In the genomic region with DNA sequence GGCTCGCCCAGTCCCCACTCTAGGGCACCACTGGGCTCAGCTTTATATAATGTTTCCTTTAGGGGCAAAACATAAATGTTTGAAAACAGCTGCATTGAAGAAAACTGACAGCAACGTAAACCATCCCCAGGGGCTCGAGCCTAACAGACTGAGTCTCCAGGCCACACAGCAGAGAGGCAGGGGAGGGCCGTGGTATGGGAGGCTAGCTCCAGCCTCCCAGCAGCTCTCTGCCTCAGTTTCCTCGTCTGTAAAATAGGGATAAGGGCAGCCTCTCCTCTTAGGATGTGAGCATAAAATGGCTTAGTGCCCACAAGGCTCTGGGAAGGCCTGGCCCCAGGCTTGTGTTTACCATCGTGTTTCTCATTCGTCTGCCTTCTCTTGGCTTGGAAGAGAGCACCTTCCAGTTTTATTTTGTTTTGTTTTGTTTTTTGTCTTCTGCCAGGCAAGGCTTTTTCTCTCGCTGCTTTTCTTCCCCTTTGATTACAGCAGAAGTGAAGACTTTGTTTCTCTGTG, we compare ENCODE assay signal across 12 cellular contexts. TPM values are rescaled to one million over a fixed set of nuclear protein-coding genes. Genes with fewer than 3 reads are reported as not detected.
DNase-seq lines count a peak whose midpoint lies in the region; ATAC-seq and TF ChIP-seq lines count a peak whose summit lies in the region.
"Had no signal": no experiment of that assay in that cellular context is flagged by ENCODE, and none has a peak within 500 bp of the region (broad histone marks: within the 10 kb centered on the region; RNA-seq: fewer than 3 reads in every experiment).

No MANE protein-coding gene starts in this region.

- peak overlapping the region; percentile 19; the same call in 1 of the 2 replicates for H3K27ac ChIP-seq in WERI-Rb-1
- peak overlapping the region; percentile 17 to 42 (median 34) for H3K27ac ChIP-seq in transverse colon

- peak overlapping the region; percentile 96 for H3K4me3 ChIP-seq in WERI-Rb-1 (ENCODE audit: low read depth, low read length)
- peak overlapping the region in 1 of 4 donors; percentile 17 for H3K4me3 ChIP-seq in transverse colon

- peaks cover 8% of the 10 kb centered on the region for H3K27me3 Mint-ChIP-seq in activated T-cell treated with anti-CD3 and anti-CD28 coated beads, Interleukin-2, amount 50 U/mL, for 72 hours (ENCODE audit: low read depth)
- peaks cover 21% of the 10 kb centered on the region for H3K27me3 Mint-ChIP-seq in activated T-cell treated with anti-CD3 and anti-CD28 coated beads, Interleukin-2, amount 50 U/mL, for 24 hours
- H3K27me3 Mint-ChIP-seq in immature natural killer cell (ENCODE audit: low read depth in 3 of 3): peaks cover 0 to 5% (median 4%) of the 10 kb centered on the region in 3 donors

- H3K36me3 Mint-ChIP-seq in activated T-cell treated with anti-CD3 and anti-CD28 coated beads, Interleukin-2, amount 50 U/mL, for 72 hours (ENCODE audit: insufficient read depth in 2 of 2): peaks cover 0 to 3% of the 10 kb centered on the region in 2 donors
- H3K36me3 Mint-ChIP-seq in activated T-cell treated with anti-CD3 and anti-CD28 coated beads, Interleukin-2, amount 50 U/mL, for 24 hours (ENCODE audit: low read depth): no peaks in the 10 kb centered on the region
- H3K36me3 Mint-ChIP-seq in immature natural killer cell: no peaks in the 10 kb centered on the region
- H3K36me3 Mint-ChIP-seq: naive thymus-derived CD8-positive, alpha-beta T cell had no signal

- H3K9me3 ChIP-seq in WERI-Rb-1 (ENCODE audit: severe bottlenecking) (no peaks in the 10 kb centered on the region), transverse colon (no peaks in the 10 kb centered on the region)
- H3K9me3 ChIP-seq: BE2C had no signal

- H3K4me3 Mint-ChIP-seq in activated T-cell treated with anti-CD3 and anti-CD28 coated beads, Interleukin-2, amount 50 U/mL, for 72 hours: peak overlapping the region; percentile 65 to 93
- H3K4me3 Mint-ChIP-seq in activated T-cell treated with anti-CD3 and anti-CD28 coated beads, Interleukin-2, amount 50 U/mL, for 24 hours: no peak overlapping the region
- peak overlapping the region in 3 of 5 donors; percentile 11 to 39 (median 33) for H3K4me3 Mint-ChIP-seq in immature natural killer cell

- no peaks in the 10 kb centered on the region for H3K9me3 Mint-ChIP-seq in activated T-cell treated with anti-CD3 and anti-CD28 coated beads, Interleukin-2, amount 50 U/mL, for 72 hours
- no peaks in the 10 kb centered on the region for H3K9me3 Mint-ChIP-seq in activated T-cell treated with anti-CD3 and anti-CD28 coated beads, Interleukin-2, amount 50 U/mL, for 24 hours
- H3K9me3 Mint-ChIP-seq in immature natural killer cell: no peaks in the 10 kb centered on the region
- H3K9me3 Mint-ChIP-seq: naive thymus-derived CD8-positive, alpha-beta T cell had no signal

- H3K36me3 ChIP-seq in WERI-Rb-1 (peaks cover 38% of the 10 kb centered on the region), transverse colon (no peaks in the 10 kb centered on the region)
- H3K36me3 ChIP-seq: BE2C had no signal

- intact Hi-C loops in transverse colon (cut with DNase I; ENCODE audit: low total_unique reads): no loop called here

- TF ChIP-seq POLR2A in transverse colon (IDR thresholded peaks at IDR 0.05): no peak

- DNase-seq in activated T-cell treated with anti-CD3 and anti-CD28 coated beads, Interleukin-2, amount 50 U/mL, for 72 hours: no peak
- DNase-seq in activated T-cell treated with anti-CD3 and anti-CD28 coated beads, Interleukin-2, amount 50 U/mL, for 24 hours: no peak
- DNase-seq in WERI-Rb-1: no peak
- no peak for DNase-seq in immature natural killer cell
- no peak for DNase-seq in transverse colon
- DNase-seq in ecto neural progenitor cell (ENCODE audit: low spot score): no peak
- DNase-seq in COLO668 (lab: John Stamatoyannopoulos, UW; ENCODE audit: unreplicated experiment): no peak
- no peak for DNase-seq in DMS53 treated with DMSO at 0.1 percent for 48 hours (lab: John Stamatoyannopoulos, UW; ENCODE audit: unreplicated experiment)
- DNase-seq: BE2C; cerebellar nuclear complex; naive thymus-derived CD8-positive, alpha-beta T cell; NCI-H2081 had no signal

- peaks cover 22% of the 10 kb centered on the region for H3K4me1 Mint-ChIP-seq in activated T-cell treated with anti-CD3 and anti-CD28 coated beads, Interleukin-2, amount 50 U/mL, for 72 hours (ENCODE audit: low read depth)
- H3K4me1 Mint-ChIP-seq in activated T-cell treated with anti-CD3 and anti-CD28 coated beads, Interleukin-2, amount 50 U/mL, for 24 hours (ENCODE audit: low read depth): peaks cover 26% of the 10 kb centered on the region
- H3K4me1 Mint-ChIP-seq in immature natural killer cell: peaks cover 12 to 15% of the 10 kb centered on the region in 2 donors

- H3K27me3 ChIP-seq in WERI-Rb-1 (ENCODE audit: insufficient read depth, low read depth, severe bottlenecking) (no peaks in the 10 kb centered on the region), transverse colon (peaks cover 48% of the 10 kb centered on the region)

- no peak for TF ChIP-seq CTCF in WERI-Rb-1 (IDR thresholded peaks at IDR 0.05; ENCODE audit: low read depth, low read length)
- no peak for TF ChIP-seq CTCF in transverse colon (IDR thresholded peaks at IDR 0.05)

- ATAC-seq in activated T-cell treated with anti-CD3 and anti-CD28 coated beads, Interleukin-2, amount 50 U/mL, for 72 hours (replicated peaks in 1 of 2): no peak
- ATAC-seq: naive thymus-derived CD8-positive, alpha-beta T cell had no signal

- in situ Hi-C loops in transverse colon (cut with MboI; ENCODE audit: low pct_ligation_motif_present in 1 of 4, low pct_unique_long_range_greater_than_20kb in 1 of 4, low sequenced_read_pairs in 3 of 4): no loop called here

- H3K4me1 ChIP-seq in transverse colon: peaks cover 9 to 34% (median 20%) of the 10 kb centered on the region in 4 donors

- 44 to 70% methylated on average over 3 to 8 of the region's 8 CpGs for WGBS in transverse colon (ENCODE audit: low coverage in 1 of 2), 2 donors

- peak overlapping the region; percentile 9 for H3K27ac Mint-ChIP-seq in activated T-cell treated with anti-CD3 and anti-CD28 coated beads, Interleukin-2, amount 50 U/mL, for 72 hours
- H3K27ac Mint-ChIP-seq in activated T-cell treated with anti-CD3 and anti-CD28 coated beads, Interleukin-2, amount 50 U/mL, for 24 hours: no peak overlapping the region
- peak overlapping the region in 1 of 6 donors; percentile 17 for H3K27ac Mint-ChIP-seq in immature natural killer cell

- no peak for TF ChIP-seq EP300 in transverse colon (IDR thresholded peaks at IDR 0.05; ENCODE audit: low read depth)

RNA-seq across cellular contexts. Expression of a gene that starts 2.7 kb away (rescaled TPM):
- 10 to 100 TPM in 1 of 2 donors, 1 to 10 TPM in 1; 6.2 to 12.0 TPM for total RNA-seq in activated T-cell treated with anti-CD3 and anti-CD28 coated beads, Interleukin-2, amount 50 U/mL, for 72 hours
- polyA plus RNA-seq in immature natural killer cell: under 1 TPM in 2 of 3 donors, not detected in 1; 0.13 to 0.15 TPM
- 1 to 10 TPM in 3 of 4 donors, under 1 TPM in 1; 0.20 to 3.2 (median 1.4) TPM for total RNA-seq in transverse colon
